1 cellular context compared by ENCODE assay signal in genomic region chr16:74997042-74997491, GRCh38.
TF ChIP-seq lines count a peak whose summit lies in the region.

No MANE protein-coding gene starts in this region.

TF ChIP-seq in HepG2, 621 proteins besides CTCF, POLR2A, EP300 and RAD21 (continued from another document and continues in another):
- TF ChIP-seq ZNF275 (CRISPR knock-in tag; IDR thresholded peaks at IDR 0.05; ENCODE audit: borderline replicate concordance) (no peak), ZXDC (CRISPR knock-in tag; IDR thresholded peaks at IDR 0.05) (no peak), FOXJ3 (CRISPR knock-in tag; IDR thresholded peaks at IDR 0.05; ENCODE audit: borderline replicate concordance) (no peak), POLR2G (IDR thresholded peaks at IDR 0.05; ENCODE audit: low read depth, low read length) (no peak), ATF7 (IDR thresholded peaks at IDR 0.05) (no peak), ATF7 (CRISPR knock-in tag; IDR thresholded peaks at IDR 0.05) (no peak), ZNF614 (CRISPR knock-in tag; IDR thresholded peaks at IDR 0.05; ENCODE audit: borderline replicate concordance) (0 out of 2 replicates have a peak, but pooled peaks have one; percentile 58), ZNF253 (CRISPR knock-in tag; IDR thresholded peaks at IDR 0.05; ENCODE audit: borderline replicate concordance) (no peak), KLF9 (CRISPR knock-in tag; IDR thresholded peaks at IDR 0.05; ENCODE audit: low read depth) (no peak), ZNF142 (CRISPR knock-in tag; IDR thresholded peaks at IDR 0.05) (no peak), GTF2F1 (IDR thresholded peaks at IDR 0.05; ENCODE audit: low read length) (no peak), TCF7 (IDR thresholded peaks at IDR 0.05; ENCODE audit: low read depth) (peak; percentile 64), STAT6 (CRISPR knock-in tag; IDR thresholded peaks at IDR 0.05; ENCODE audit: borderline replicate concordance) (no peak), GLMP (CRISPR knock-in tag; IDR thresholded peaks at IDR 0.05; ENCODE audit: borderline replicate concordance) (no peak), BATF2 (CRISPR knock-in tag; IDR thresholded peaks at IDR 0.05) (no peak), HES4 (CRISPR knock-in tag; IDR thresholded peaks at IDR 0.05; ENCODE audit: borderline replicate concordance) (no peak), HMGA1 (CRISPR knock-in tag; conservative IDR thresholded peaks at IDR 0.05) (no peak), POGZ (CRISPR knock-in tag; IDR thresholded peaks at IDR 0.05) (no peak), ZNF678 (CRISPR knock-in tag; IDR thresholded peaks at IDR 0.05) (no peak), ZNF234 (CRISPR knock-in tag; conservative IDR thresholded peaks at IDR 0.05) (no peak), PLRG1 (conservative IDR thresholded peaks at IDR 0.05) (no peak), ZNF121 (CRISPR knock-in tag; IDR thresholded peaks at IDR 0.05) (no peak), ARNT (IDR thresholded peaks at IDR 0.05) (no peak), RFX1 (IDR thresholded peaks at IDR 0.05) (no peak), ZNF382 (CRISPR knock-in tag; IDR thresholded peaks at IDR 0.05; ENCODE audit: borderline replicate concordance) (no peak), SMARCE1 (IDR thresholded peaks at IDR 0.05; ENCODE audit: borderline replicate concordance) (no peak), NFKB2 (CRISPR knock-in tag; IDR thresholded peaks at IDR 0.05; ENCODE audit: borderline replicate concordance) (no peak), ZNF619 (CRISPR knock-in tag; IDR thresholded peaks at IDR 0.05) (no peak), AHDC1 (CRISPR knock-in tag; IDR thresholded peaks at IDR 0.05; ENCODE audit: borderline replicate concordance) (peak; percentile 43; the same call in 1 of the 2 replicates), NFE2L1 (CRISPR knock-in tag; IDR thresholded peaks at IDR 0.05; ENCODE audit: borderline replicate concordance) (no peak), ZNF510 (CRISPR knock-in tag; IDR thresholded peaks at IDR 0.05; ENCODE audit: low read depth) (no peak)
- TF ChIP-seq, protein P1, sequence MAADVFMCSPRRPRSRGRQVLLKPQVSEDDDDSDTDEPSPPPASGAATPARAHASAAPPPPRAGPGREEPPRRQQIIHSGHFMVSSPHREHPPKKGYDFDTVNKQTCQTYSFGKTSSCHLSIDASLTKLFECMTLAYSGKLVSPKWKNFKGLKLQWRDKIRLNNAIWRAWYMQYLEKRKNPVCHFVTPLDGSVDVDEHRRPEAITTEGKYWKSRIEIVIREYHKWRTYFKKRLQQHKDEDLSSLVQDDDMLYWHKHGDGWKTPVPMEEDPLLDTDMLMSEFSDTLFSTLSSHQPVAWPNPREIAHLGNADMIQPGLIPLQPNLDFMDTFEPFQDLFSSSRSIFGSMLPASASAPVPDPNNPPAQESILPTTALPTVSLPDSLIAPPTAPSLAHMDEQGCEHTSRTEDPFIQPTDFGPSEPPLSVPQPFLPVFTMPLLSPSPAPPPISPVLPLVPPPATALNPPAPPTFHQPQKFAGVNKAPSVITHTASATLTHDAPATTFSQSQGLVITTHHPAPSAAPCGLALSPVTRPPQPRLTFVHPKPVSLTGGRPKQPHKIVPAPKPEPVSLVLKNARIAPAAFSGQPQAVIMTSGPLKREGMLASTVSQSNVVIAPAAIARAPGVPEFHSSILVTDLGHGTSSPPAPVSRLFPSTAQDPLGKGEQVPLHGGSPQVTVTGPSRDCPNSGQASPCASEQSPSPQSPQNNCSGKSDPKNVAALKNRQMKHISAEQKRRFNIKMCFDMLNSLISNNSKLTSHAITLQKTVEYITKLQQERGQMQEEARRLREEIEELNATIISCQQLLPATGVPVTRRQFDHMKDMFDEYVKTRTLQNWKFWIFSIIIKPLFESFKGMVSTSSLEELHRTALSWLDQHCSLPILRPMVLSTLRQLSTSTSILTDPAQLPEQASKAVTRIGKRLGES (CRISPR knock-in tag; IDR thresholded peaks at IDR 0.05; ENCODE audit: borderline replicate concordance) = no peak
- TF ChIP-seq, protein P2, sequence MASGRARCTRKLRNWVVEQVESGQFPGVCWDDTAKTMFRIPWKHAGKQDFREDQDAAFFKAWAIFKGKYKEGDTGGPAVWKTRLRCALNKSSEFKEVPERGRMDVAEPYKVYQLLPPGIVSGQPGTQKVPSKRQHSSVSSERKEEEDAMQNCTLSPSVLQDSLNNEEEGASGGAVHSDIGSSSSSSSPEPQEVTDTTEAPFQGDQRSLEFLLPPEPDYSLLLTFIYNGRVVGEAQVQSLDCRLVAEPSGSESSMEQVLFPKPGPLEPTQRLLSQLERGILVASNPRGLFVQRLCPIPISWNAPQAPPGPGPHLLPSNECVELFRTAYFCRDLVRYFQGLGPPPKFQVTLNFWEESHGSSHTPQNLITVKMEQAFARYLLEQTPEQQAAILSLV (CRISPR knock-in tag; IDR thresholded peaks at IDR 0.05; ENCODE audit: borderline replicate concordance) = no peak
